Comparison of ENCODE assay signal across 9 cellular contexts in genomic region chr4:139978692-139979091, GRCh38.
DNase-seq lines count a peak whose midpoint lies in the region; ATAC-seq and TF ChIP-seq lines count a peak whose summit lies in the region.
"Had no signal": no experiment of that assay in that cellular context is flagged by ENCODE, and none has a peak within 500 bp of the region (broad histone marks: within the 10 kb centered on the region; RNA-seq: fewer than 3 reads in every experiment).

No MANE protein-coding gene starts in this region.

- DNase-seq in endothelial cell (ENCODE audit: low spot score), result no peak
- DNase-seq in BE2C, result no peak
- DNase-seq in effector memory CD4-positive, alpha-beta T cell, result no peak
- no peak for DNase-seq in cardiac septum (ENCODE audit: low spot score)
- no peak for DNase-seq in DMS153 (lab: John Stamatoyannopoulos, UW)
- DNase-seq: IMR-90 had no signal

- H3K4me1 ChIP-seq in BE2C, result peaks cover 7% of the 10 kb centered on the region
- H3K4me1 ChIP-seq in effector memory CD4-positive, alpha-beta T cell (ENCODE audit: control insufficient read depth, insufficient read depth, low read length, poor library complexity, severe bottlenecking), result no peaks in the 10 kb centered on the region

- H3K36me3 Mint-ChIP-seq in endothelial cell (ENCODE audit: low read depth, unreplicated experiment), result peaks cover 17% of the 10 kb centered on the region

- H3K9me3 ChIP-seq in BE2C, result no peaks in the 10 kb centered on the region
- H3K9me3 ChIP-seq in effector memory CD4-positive, alpha-beta T cell (ENCODE audit: control insufficient read depth, low read length), result no peaks in the 10 kb centered on the region

- no peaks in the 10 kb centered on the region for H3K27me3 ChIP-seq in BE2C
- H3K27me3 ChIP-seq in effector memory CD4-positive, alpha-beta T cell (replicated peaks; ENCODE audit: control insufficient read depth, insufficient read depth, low read length, poor library complexity, severe bottlenecking), result no peaks in the 10 kb centered on the region

- TF ChIP-seq CTCF in endothelial cell (IDR thresholded peaks at IDR 0.05; ENCODE audit: unreplicated experiment), result no peak
- TF ChIP-seq CTCF in BE2C (IDR thresholded peaks at IDR 0.05; ENCODE audit: low read depth, low read length), result no peak

- H3K9me3 Mint-ChIP-seq in endothelial cell (ENCODE audit: unreplicated experiment), result no peaks in the 10 kb centered on the region

- peak overlapping the region; percentile 23 for H3K4me3 Mint-ChIP-seq in endothelial cell (ENCODE audit: unreplicated experiment)

- no peaks in the 10 kb centered on the region; the same call in 1 of the 2 replicates for H3K36me3 ChIP-seq in BE2C
- H3K36me3 ChIP-seq in effector memory CD4-positive, alpha-beta T cell (ENCODE audit: control insufficient read depth, insufficient read depth, low read length), result no peaks in the 10 kb centered on the region

- intact Hi-C loops in cardiac septum (cut with DNase I), result no loop called here

- peaks cover 42% of the 10 kb centered on the region for H3K4me1 Mint-ChIP-seq in endothelial cell (ENCODE audit: unreplicated experiment)

- ATAC-seq in GM18499 (IDR thresholded peaks at IDR 0.05; ENCODE audit: insufficient read depth, unreplicated experiment) (peak; percentile 96), GM21367 (IDR thresholded peaks at IDR 0.05; ENCODE audit: unreplicated experiment) (peak; percentile 91), HG03521 (IDR thresholded peaks at IDR 0.05; ENCODE audit: unreplicated experiment) (peak; percentile 90)

- no peak overlapping the region for H3K4me3 ChIP-seq in BE2C (ENCODE audit: low read depth, low read length)
- no peak overlapping the region for H3K4me3 ChIP-seq in effector memory CD4-positive, alpha-beta T cell (ENCODE audit: insufficient read depth, low read depth, low read length, poor library complexity, severe bottlenecking)

- H3K27ac Mint-ChIP-seq in endothelial cell (ENCODE audit: unreplicated experiment), result no peak overlapping the region

- H3K27ac ChIP-seq in effector memory CD4-positive, alpha-beta T cell (ENCODE audit: insufficient read depth, low read length, poor library complexity, severe bottlenecking), result no peak overlapping the region

- H3K27me3 Mint-ChIP-seq in endothelial cell (ENCODE audit: unreplicated experiment), result peaks cover 7% of the 10 kb centered on the region
